Comparison of ENCODE assay signal across 1 cellular context in the genomic region with DNA sequence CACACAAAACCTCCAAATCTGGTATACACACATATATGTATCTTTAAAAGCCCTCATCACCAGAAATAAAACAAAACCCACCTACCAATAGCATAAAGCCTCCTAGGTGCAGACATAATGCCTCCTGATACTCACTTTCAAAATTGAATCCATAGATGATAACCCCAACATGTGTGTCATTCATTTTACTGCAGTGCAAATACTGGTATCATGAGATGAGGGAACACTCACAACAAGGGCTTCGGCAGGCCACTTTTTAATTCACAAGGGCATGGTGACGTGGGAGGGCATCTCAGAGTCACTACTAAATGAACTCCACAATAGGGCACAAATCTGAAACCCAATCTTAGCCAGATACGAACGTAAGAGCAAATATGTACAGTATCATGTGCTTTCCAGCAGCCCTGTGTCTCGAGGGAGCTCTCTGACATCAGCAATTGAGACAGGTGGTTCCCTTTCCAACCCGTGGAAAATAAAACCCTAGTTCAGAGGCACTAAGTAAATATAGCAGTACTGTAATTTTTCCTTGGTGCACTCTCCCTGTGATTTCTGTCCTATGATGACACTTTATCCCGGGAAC.
TF ChIP-seq lines count a peak whose summit lies in the region.

No MANE protein-coding gene starts in this region.

TF ChIP-seq in liver, 16 proteins besides CTCF, POLR2A, EP300 and RAD21 (continued from another document):
- TF ChIP-seq, protein P1, sequence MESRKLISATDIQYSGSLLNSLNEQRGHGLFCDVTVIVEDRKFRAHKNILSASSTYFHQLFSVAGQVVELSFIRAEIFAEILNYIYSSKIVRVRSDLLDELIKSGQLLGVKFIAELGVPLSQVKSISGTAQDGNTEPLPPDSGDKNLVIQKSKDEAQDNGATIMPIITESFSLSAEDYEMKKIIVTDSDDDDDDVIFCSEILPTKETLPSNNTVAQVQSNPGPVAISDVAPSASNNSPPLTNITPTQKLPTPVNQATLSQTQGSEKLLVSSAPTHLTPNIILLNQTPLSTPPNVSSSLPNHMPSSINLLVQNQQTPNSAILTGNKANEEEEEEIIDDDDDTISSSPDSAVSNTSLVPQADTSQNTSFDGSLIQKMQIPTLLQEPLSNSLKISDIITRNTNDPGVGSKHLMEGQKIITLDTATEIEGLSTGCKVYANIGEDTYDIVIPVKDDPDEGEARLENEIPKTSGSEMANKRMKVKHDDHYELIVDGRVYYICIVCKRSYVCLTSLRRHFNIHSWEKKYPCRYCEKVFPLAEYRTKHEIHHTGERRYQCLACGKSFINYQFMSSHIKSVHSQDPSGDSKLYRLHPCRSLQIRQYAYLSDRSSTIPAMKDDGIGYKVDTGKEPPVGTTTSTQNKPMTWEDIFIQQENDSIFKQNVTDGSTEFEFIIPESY (IDR thresholded peaks at IDR 0.05) = no peak
